ENCODE assay signal across 18 cellular contexts in genomic region chr18:11664286-11664685, GRCh38. TPM values are rescaled to one million over a fixed set of nuclear protein-coding genes. Genes with fewer than 3 reads are reported as not detected.
DNase-seq lines count a peak whose midpoint lies in the region; ATAC-seq and TF ChIP-seq lines count a peak whose summit lies in the region.
"Had no signal": no experiment of that assay in that cellular context is flagged by ENCODE, and none has a peak within 500 bp of the region (broad histone marks: within the 10 kb centered on the region; RNA-seq: fewer than 3 reads in every experiment).

No MANE protein-coding gene starts in this region.

- no peak overlapping the region for H3K27ac Mint-ChIP-seq in endodermal cell
- H3K27ac Mint-ChIP-seq: CD4-positive, alpha-beta memory T cell; HFFc6 had no signal

- no peaks in the 10 kb centered on the region for H3K9me3 Mint-ChIP-seq in endodermal cell
- H3K9me3 Mint-ChIP-seq: CD4-positive, alpha-beta memory T cell; HFFc6 had no signal

- H3K36me3 ChIP-seq in endodermal cell (ENCODE audit: control insufficient read depth, insufficient read depth, low read length) (no peaks in the 10 kb centered on the region), lung (ENCODE audit: control insufficient read depth in 2 of 2, insufficient read depth in 2 of 2, low read length in 2 of 2) (no peaks in the 10 kb centered on the region), vagina (no peaks in the 10 kb centered on the region)
- H3K36me3 ChIP-seq: HAP-1 had no signal

- TF ChIP-seq CTCF in endodermal cell (conservative IDR thresholded peaks at IDR 0.05) (no peak), lung (IDR thresholded peaks at IDR 0.05; ENCODE audit: control extremely low read depth, extremely low read depth) (no peak), vagina (IDR thresholded peaks at IDR 0.05) (no peak)

- no peaks in the 10 kb centered on the region for H3K36me3 Mint-ChIP-seq in endodermal cell (ENCODE audit: low read depth)
- H3K36me3 Mint-ChIP-seq: CD4-positive, alpha-beta memory T cell had no signal

- intact Hi-C loops in vagina (cut with DNase I) = no loop called here

- WGBS in endodermal cell (ENCODE audit: insufficient coverage in 1 of 2, insufficient read length in 1 of 2), 2 experiments = 93 to 94% methylated on average over 3 to 4 of the region's 4 CpGs
- 71 to 79% methylated on average over 4 of the region's 4 CpGs for WGBS in lung, 2 donors

- no peak overlapping the region for H3K4me3 ChIP-seq in endodermal cell (ENCODE audit: low read length)
- no peak overlapping the region for H3K4me3 ChIP-seq in lung
- no peak overlapping the region for H3K4me3 ChIP-seq in vagina
- H3K4me3 ChIP-seq: HAP-1 had no signal

- H3K4me1 ChIP-seq in endodermal cell (ENCODE audit: control insufficient read depth, insufficient read depth, low read length) (peaks cover 21% of the 10 kb centered on the region), lung (ENCODE audit: control insufficient read depth in 2 of 2, insufficient read depth in 2 of 2, low read length in 2 of 2) (no peaks in the 10 kb centered on the region), vagina (peaks cover 7% of the 10 kb centered on the region)
- H3K4me1 ChIP-seq: HAP-1 had no signal

- H3K4me3 Mint-ChIP-seq in endodermal cell = no peak overlapping the region
- H3K4me3 Mint-ChIP-seq: CD4-positive, alpha-beta memory T cell; HFFc6 had no signal

- TF ChIP-seq POLR2A in vagina (IDR thresholded peaks at IDR 0.05) = no peak

- no peak overlapping the region for H3K9ac ChIP-seq in endodermal cell (ENCODE audit: extremely low read depth, low read length, poor library complexity, severe bottlenecking)

- no peaks in the 10 kb centered on the region for H3K27me3 ChIP-seq in endodermal cell (ENCODE audit: control insufficient read depth, insufficient read depth, low read length, poor library complexity, severe bottlenecking)
- H3K27me3 ChIP-seq in lung (ENCODE audit: control insufficient read depth, insufficient read depth) = no peaks in the 10 kb centered on the region
- no peaks in the 10 kb centered on the region for H3K27me3 ChIP-seq in vagina

- H3K4me1 Mint-ChIP-seq in endodermal cell = peaks cover 27% of the 10 kb centered on the region
- H3K4me1 Mint-ChIP-seq: CD4-positive, alpha-beta memory T cell had no signal

- DNase-seq in D341Med (ENCODE audit: low spot score) (peak; percentile 12), endodermal cell (peak; percentile 13), lung (ENCODE audit: low spot score) (peak; percentile 9), vagina (ENCODE audit: extremely low spot score in 2 of 2) (peak; percentile 65 to 84), middle frontal gyrus (ENCODE audit: extremely low spot score, low spot score) (no peak)
- DNase-seq: C1 segment of cervical spinal cord; Calu3; CD4-positive, alpha-beta memory T cell; COR-L47; DMS153; DND-41; GOT3; HFFc6 had no signal

- no peak for ATAC-seq in lung (ENCODE audit: insufficient read depth, low FRiP score)
- ATAC-seq in activated CD4-positive, CD25-positive, alpha-beta regulatory T cell treated with anti-CD3 and anti-CD28 coated beads, Interleukin-2, amount 50 U/mL, for 24 hours = no peak

- H3K27ac ChIP-seq in endodermal cell (ENCODE audit: low read depth, low read length) (no peak overlapping the region), lung (ENCODE audit: low read depth in 1 of 2, low read length in 1 of 2) (no peak overlapping the region), vagina (no peak overlapping the region)

- H3K27me3 Mint-ChIP-seq in endodermal cell (ENCODE audit: insufficient read depth) = no peaks in the 10 kb centered on the region

- H3K9me3 ChIP-seq in endodermal cell (ENCODE audit: control insufficient read depth, low read length) (no peaks in the 10 kb centered on the region), lung (ENCODE audit: control insufficient read depth in 2 of 2, insufficient read depth in 1 of 2, low read length in 1 of 2) (no peaks in the 10 kb centered on the region), vagina (no peaks in the 10 kb centered on the region)
- H3K9me3 ChIP-seq: HAP-1 had no signal

RNA-seq across cellular contexts. Expression of gene GNAL, which starts 24.8 kb away (rescaled TPM):
- total RNA-seq in endodermal cell (10 to 100 TPM; 37.9 to 58.2 TPM), lung (1 to 10 TPM; 3.5 to 3.7 TPM), vagina (23.3 TPM)
- 16.0 TPM for polyA plus RNA-seq in endodermal cell (2013, experiment 1 of 2)
- 17.5 TPM for polyA plus RNA-seq in endodermal cell (2013, experiment 2 of 2)
- polyA plus RNA-seq in lung = 1 to 10 TPM in 1 of 2 donors, under 1 TPM in 1; 0.49 to 1.5 TPM

RNA-seq across cellular contexts. Expression of gene SLC35G4, which starts 54.9 kb away (rescaled TPM):
- not detected for total RNA-seq in endodermal cell
- polyA plus RNA-seq in endodermal cell (2013, experiment 1 of 2) = not detected
- not detected for polyA plus RNA-seq in endodermal cell (2013, experiment 2 of 2)
- not detected for total RNA-seq in lung
- not detected for polyA plus RNA-seq in lung
- not detected for total RNA-seq in vagina
- total RNA-seq: A172; A673; Calu3; CD4-positive, alpha-beta memory T cell; HFFc6 had no signal
- polyA plus RNA-seq: BJ; CD4-positive, alpha-beta memory T cell had no signal
